Comparison of ENCODE assay signal across 1 cellular context in genomic region chr12:109710747-109711595, GRCh38.
TF ChIP-seq lines count a peak whose summit lies in the region.

No MANE protein-coding gene starts in this region.

TF ChIP-seq in GM23338, 12 proteins besides CTCF, POLR2A, EP300 and RAD21 (continued from another document):
- TF ChIP-seq ZNF462 (CRISPR knock-in tag; IDR thresholded peaks at IDR 0.05) = no peak
TF ChIP-seq in GM23338: peak in this region for 0.
